ENCODE assay signal across 1 cellular context in the genomic region with DNA sequence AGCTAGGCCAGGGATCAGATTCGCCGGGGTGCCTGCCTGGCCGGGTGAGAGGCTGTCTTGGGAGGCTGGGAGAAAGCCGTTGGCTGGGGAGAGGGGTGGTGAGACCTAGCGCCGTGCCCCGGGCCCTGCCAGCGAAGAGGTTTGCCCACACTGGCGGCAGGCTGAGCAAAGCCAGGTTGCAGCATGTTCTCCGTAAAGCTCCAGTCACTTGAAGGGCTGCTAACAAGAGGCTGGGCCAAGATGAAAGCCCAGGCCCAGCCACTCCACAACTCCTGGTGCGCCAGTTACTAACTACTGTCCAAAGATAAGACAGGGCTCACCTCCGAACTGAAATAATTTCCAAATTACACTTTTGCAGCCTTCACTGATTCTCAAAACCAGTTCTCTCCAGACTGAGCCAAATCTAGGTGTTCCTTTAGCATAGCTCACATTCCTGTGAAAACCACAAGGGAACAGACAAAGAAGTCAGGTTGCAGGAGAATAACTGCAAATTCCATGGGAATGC.
TF ChIP-seq lines count a peak whose summit lies in the region.

No MANE protein-coding gene starts in this region.

TF ChIP-seq in HCT116, 20 proteins besides CTCF, POLR2A, EP300 and RAD21 (continued from another document):
- TF ChIP-seq REST (IDR thresholded peaks at IDR 0.05; ENCODE audit: low read depth) (no peak), FOSL1 (IDR thresholded peaks at IDR 0.05; ENCODE audit: low read depth) (no peak), EGR1 (IDR thresholded peaks at IDR 0.05; ENCODE audit: low read depth) (no peak), ZFX (IDR thresholded peaks at IDR 0.05) (no peak), CEBPB (IDR thresholded peaks at IDR 0.05; ENCODE audit: low read depth) (no peak), EZH2phosphoT487 (IDR thresholded peaks at IDR 0.05; ENCODE audit: borderline replicate concordance) (no peak)
- TF ChIP-seq, protein P1, sequence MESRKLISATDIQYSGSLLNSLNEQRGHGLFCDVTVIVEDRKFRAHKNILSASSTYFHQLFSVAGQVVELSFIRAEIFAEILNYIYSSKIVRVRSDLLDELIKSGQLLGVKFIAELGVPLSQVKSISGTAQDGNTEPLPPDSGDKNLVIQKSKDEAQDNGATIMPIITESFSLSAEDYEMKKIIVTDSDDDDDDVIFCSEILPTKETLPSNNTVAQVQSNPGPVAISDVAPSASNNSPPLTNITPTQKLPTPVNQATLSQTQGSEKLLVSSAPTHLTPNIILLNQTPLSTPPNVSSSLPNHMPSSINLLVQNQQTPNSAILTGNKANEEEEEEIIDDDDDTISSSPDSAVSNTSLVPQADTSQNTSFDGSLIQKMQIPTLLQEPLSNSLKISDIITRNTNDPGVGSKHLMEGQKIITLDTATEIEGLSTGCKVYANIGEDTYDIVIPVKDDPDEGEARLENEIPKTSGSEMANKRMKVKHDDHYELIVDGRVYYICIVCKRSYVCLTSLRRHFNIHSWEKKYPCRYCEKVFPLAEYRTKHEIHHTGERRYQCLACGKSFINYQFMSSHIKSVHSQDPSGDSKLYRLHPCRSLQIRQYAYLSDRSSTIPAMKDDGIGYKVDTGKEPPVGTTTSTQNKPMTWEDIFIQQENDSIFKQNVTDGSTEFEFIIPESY (IDR thresholded peaks at IDR 0.05; ENCODE audit: extremely low read depth, insufficient replicate concordance, low read length): no peak
